In the genomic region with DNA sequence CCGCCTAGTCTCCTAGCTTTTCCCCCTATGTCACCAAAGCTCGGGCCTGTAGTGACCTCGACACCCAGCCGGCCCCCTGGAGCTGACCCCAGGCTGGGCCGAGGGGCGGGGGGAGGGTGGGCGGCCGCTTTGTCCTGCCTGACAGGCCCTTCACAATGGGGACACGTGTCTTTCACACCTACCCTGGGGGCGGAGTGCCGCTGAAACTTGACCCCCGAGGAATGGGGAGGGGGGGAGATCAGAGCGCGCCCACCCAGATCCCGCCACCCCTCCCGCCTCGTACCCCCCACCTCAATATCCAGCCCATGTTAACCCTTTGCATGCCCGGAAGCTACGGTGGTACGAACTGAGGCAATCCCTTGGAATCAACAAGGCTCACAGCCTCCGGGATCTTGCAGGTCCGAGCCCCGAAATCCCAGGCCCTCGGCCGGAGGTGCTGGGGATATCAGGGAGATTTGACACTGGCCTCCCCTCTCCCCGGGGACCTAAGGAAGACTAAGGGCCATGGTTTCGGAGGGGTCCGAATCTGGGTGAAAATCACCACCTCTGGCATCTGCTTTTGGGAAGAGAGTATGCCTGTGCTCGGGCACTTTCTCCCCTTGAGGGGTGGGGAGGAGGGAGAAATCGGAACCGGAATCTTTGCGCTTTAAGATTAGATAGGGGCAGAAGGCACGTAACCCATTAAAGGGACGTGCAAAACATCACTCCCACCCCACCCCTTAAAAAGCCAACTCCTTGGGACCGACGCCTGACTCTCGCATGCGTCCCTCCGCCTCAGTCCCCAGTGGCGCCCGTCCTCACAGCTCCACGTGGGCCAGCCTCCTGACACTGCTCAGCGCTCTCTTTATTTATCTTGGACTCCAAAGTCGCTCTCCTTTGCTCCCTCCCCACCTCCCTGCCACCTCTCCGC, we compare ENCODE assay signal across 8 cellular contexts. TPM values are rescaled to one million over a fixed set of nuclear protein-coding genes. Genes with fewer than 3 reads are reported as not detected.
DNase-seq lines count a peak whose midpoint lies in the region; ATAC-seq and TF ChIP-seq lines count a peak whose summit lies in the region.

No MANE protein-coding gene starts in this region.

- TF ChIP-seq EP300 in suprapubic skin (IDR thresholded peaks at IDR 0.05), result no peak

- H3K27me3 Mint-ChIP-seq in WTC11 (ENCODE audit: low read depth), result peaks cover 58% of the 10 kb centered on the region

- no peaks in the 10 kb centered on the region for H3K9me3 Mint-ChIP-seq in WTC11

- peaks cover 97% of the 10 kb centered on the region for H3K27me3 ChIP-seq in suprapubic skin

- H3K27ac Mint-ChIP-seq in WTC11, result peak overlapping the region; percentile 72; the same call in 1 of the 2 replicates

- no peak overlapping the region for H3K27ac ChIP-seq in suprapubic skin

- CTCF ChIA-PET in WTC11 (lab: Charles Lee), result interaction anchor here (0.6 to 4.4 kb wide), 7 partner anchors 13 to 184 kb away, joined by 3 to 15 read pairs (median 6); no protein-coding TSS in a partner anchor

- H3K36me3 Mint-ChIP-seq in WTC11, result no peaks in the 10 kb centered on the region

- H3K4me1 ChIP-seq in suprapubic skin, result peaks cover 55% of the 10 kb centered on the region

- H3K36me3 ChIP-seq in suprapubic skin, result no peaks in the 10 kb centered on the region

- POLR2A ChIA-PET in WTC11 (lab: Charles Lee), result no interaction called here

- H3K4me3 Mint-ChIP-seq in WTC11, result peak overlapping the region; percentile 88

- no peak for TF ChIP-seq CTCF in WTC11 (IDR thresholded peaks at IDR 0.05)
- no peak for TF ChIP-seq CTCF in suprapubic skin (IDR thresholded peaks at IDR 0.05)

- WGBS in suprapubic skin, result 1% methylated on average over 29 of the region's 45 CpGs

- peak; percentile 1; the same call in 1 of the 2 replicates for ATAC-seq in WTC11

- DNase-seq in activated T-cell treated with anti-CD3 and anti-CD28 coated beads, Interleukin-2, amount 50 U/mL, for 1 hour, result peak; percentile 34
- DNase-seq in activated T-cell treated with anti-CD3 and anti-CD28 coated beads for 4 hours, result no peak
- DNase-seq in WTC11 (ENCODE audit: low spot score), result peak; percentile 68
- no peak for DNase-seq in suprapubic skin (ENCODE audit: low spot score in 2 of 2)
- no peak for DNase-seq in COLO829 (ENCODE audit: low spot score)
- no peak for DNase-seq in NCI-H526 treated with DMSO at 0.1 percent for 48 hours (lab: John Stamatoyannopoulos, UW)
- no peak for DNase-seq in NCI-H1930 (lab: John Stamatoyannopoulos, UW)

- H3K4me1 Mint-ChIP-seq in WTC11, result peaks cover 30% of the 10 kb centered on the region

- H3K4me3 ChIP-seq in iPS-18c (ENCODE audit: insufficient read depth, low read depth, low read length), result peak overlapping the region; percentile 38
- H3K4me3 ChIP-seq in suprapubic skin, result peak overlapping the region; percentile 39

- H3K9me3 ChIP-seq in iPS-18c (ENCODE audit: control insufficient read depth, insufficient read depth, low read length) (no peaks in the 10 kb centered on the region), suprapubic skin (no peaks in the 10 kb centered on the region)

- no peak for TF ChIP-seq POLR2A in suprapubic skin (IDR thresholded peaks at IDR 0.05)

TF ChIP-seq in WTC11, 78 proteins besides CTCF, POLR2A, EP300 and RAD21 (continues in another document):
- TF ChIP-seq NFATC4 (CRISPR knock-in tag; IDR thresholded peaks at IDR 0.05), result no peak
- no peak for TF ChIP-seq CBFB (CRISPR knock-in tag; IDR thresholded peaks at IDR 0.05; ENCODE audit: low read depth)
- TF ChIP-seq, protein P1, sequence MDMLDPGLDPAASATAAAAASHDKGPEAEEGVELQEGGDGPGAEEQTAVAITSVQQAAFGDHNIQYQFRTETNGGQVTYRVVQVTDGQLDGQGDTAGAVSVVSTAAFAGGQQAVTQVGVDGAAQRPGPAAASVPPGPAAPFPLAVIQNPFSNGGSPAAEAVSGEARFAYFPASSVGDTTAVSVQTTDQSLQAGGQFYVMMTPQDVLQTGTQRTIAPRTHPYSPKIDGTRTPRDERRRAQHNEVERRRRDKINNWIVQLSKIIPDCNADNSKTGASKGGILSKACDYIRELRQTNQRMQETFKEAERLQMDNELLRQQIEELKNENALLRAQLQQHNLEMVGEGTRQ (CRISPR knock-in tag; IDR thresholded peaks at IDR 0.05), result peak; percentile 68
- TF ChIP-seq TEAD1 (CRISPR knock-in tag; IDR thresholded peaks at IDR 0.05), result no peak
- TF ChIP-seq ZNF219 (CRISPR knock-in tag; IDR thresholded peaks at IDR 0.05; ENCODE audit: borderline replicate concordance), result no peak
- peak; percentile 42 for TF ChIP-seq MAX (CRISPR knock-in tag; IDR thresholded peaks at IDR 0.05)
- no peak for TF ChIP-seq ZNF416 (CRISPR knock-in tag; IDR thresholded peaks at IDR 0.05)
- TF ChIP-seq CREM (CRISPR knock-in tag; IDR thresholded peaks at IDR 0.05), result no peak
- TF ChIP-seq ZNF232 (CRISPR knock-in tag; IDR thresholded peaks at IDR 0.05), result 0 out of 2 replicates have a peak, but pooled peaks have one; percentile 35
- 0 out of 2 replicates have a peak, but pooled peaks have one; percentile 25 for TF ChIP-seq E2F5 (CRISPR knock-in tag; IDR thresholded peaks at IDR 0.05)
- TF ChIP-seq ZBTB21 (CRISPR knock-in tag; IDR thresholded peaks at IDR 0.05; ENCODE audit: borderline replicate concordance), result no peak
- TF ChIP-seq MYBL2 (CRISPR knock-in tag; IDR thresholded peaks at IDR 0.05), result no peak
- TF ChIP-seq ZNF423 (CRISPR knock-in tag; IDR thresholded peaks at IDR 0.05), result 0 out of 2 replicates have a peak, but pooled peaks have one; percentile 14
- no peak for TF ChIP-seq ERG (CRISPR knock-in tag; IDR thresholded peaks at IDR 0.05)
- TF ChIP-seq FOXK1 (CRISPR knock-in tag; IDR thresholded peaks at IDR 0.05), result no peak
- TF ChIP-seq, protein P2, sequence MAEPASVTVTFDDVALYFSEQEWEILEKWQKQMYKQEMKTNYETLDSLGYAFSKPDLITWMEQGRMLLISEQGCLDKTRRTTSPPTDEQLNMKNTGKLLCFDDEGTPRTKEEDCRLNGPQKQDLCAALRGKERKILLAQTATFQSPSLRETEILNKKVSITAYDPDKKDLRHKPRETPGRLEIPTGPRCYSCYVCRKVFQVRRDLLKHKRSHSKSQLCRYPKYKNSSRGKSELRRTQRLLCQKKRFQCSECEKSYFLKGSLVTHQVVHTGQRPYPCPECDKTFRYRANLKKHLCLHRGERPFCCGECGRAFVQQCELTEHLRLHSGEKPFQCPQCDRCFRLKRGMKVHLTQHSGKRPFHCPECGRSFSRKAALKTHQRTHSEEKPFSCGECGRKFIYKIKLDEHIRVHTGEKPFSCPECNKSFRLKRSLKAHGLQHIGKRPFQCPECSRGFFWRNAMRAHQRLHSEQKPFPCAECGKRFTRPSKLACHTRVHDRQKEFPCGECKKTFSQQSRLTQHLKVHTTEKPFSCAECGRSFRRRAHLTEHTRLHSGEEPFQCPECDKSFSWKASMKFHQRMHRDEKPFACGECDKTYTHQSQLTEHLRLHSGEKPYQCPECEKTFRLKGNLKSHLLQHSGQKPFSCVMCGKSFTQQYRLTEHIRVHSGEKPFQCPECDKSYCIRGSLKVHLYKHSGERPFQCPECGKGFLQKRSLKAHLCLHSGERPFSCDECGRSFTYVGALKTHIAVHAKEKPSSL (CRISPR knock-in tag; conservative IDR thresholded peaks at IDR 0.05), result no peak
- no peak for TF ChIP-seq ZNF317 (CRISPR knock-in tag; IDR thresholded peaks at IDR 0.05; ENCODE audit: borderline replicate concordance, low read depth)
- no peak for TF ChIP-seq FOXJ3 (CRISPR knock-in tag; IDR thresholded peaks at IDR 0.05; ENCODE audit: borderline replicate concordance)
- TF ChIP-seq, protein P3, sequence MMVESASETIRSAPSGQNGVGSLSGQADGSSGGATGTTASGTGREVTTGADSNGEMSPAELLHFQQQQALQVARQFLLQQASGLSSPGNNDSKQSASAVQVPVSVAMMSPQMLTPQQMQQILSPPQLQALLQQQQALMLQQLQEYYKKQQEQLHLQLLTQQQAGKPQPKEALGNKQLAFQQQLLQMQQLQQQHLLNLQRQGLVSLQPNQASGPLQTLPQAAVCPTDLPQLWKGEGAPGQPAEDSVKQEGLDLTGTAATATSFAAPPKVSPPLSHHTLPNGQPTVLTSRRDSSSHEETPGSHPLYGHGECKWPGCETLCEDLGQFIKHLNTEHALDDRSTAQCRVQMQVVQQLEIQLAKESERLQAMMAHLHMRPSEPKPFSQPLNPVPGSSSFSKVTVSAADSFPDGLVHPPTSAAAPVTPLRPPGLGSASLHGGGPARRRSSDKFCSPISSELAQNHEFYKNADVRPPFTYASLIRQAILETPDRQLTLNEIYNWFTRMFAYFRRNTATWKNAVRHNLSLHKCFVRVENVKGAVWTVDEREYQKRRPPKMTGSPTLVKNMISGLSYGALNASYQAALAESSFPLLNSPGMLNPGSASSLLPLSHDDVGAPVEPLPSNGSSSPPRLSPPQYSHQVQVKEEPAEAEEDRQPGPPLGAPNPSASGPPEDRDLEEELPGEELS (CRISPR knock-in tag; IDR thresholded peaks at IDR 0.05), result no peak

RNA-seq across cellular contexts. Expression of gene NOG, which starts 2.6 kb away (rescaled TPM):
- total RNA-seq in WTC11 (2021) (0.89 to 1.2 TPM (median 1.1 TPM) in 3 replicates), suprapubic skin (1 to 10 TPM in 1 of 4 donors, under 1 TPM in 1, not detected in 2; 0.30 to 1.0 TPM)

Comparison
In these comparisons a context has a peak if more than half of its experiments do, and no peak if none do; other contexts are left out.
1. DNase-seq: peak in activated T-cell treated with anti-CD3 and anti-CD28 coated beads, Interleukin-2, amount 50 U/mL, for 1 hour (single experiment) and WTC11 (single experiment); none in activated T-cell treated with anti-CD3 and anti-CD28 coated beads for 4 hours (single experiment), suprapubic skin (0 of 2), COLO829 (single experiment), NCI-H526 treated with DMSO at 0.1 percent for 48 hours (single experiment) and NCI-H1930 (0 of 2).